In the genomic region with DNA sequence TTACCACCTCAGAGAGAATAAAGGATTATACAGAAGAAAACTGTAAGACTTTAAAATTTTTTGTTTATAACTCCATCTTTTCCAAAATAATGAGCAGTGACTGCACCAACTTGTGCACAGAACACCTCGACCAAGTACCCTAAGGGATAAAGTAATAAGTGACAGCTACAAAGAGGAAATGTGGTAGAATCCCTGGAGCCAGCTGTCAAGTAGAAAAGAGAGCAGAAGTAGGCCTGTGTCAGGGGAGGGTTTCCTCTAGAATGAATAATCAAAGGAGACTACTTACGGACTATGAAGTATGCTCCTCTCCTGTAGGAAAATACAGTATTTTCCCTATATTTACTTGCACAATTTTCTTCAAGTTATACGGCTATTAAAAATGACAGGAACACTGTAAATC, we compare ENCODE assay signal across 8 cellular contexts. TPM values are rescaled to one million over a fixed set of nuclear protein-coding genes. Genes with fewer than 3 reads are reported as not detected.
A peak's percentile ranks its signal among the peaks of the same experiment; 100 is the strongest.
DNase-seq lines count a peak whose midpoint lies in the region; ATAC-seq and TF ChIP-seq lines count a peak whose summit lies in the region.

No MANE protein-coding gene starts in this region.

- TF ChIP-seq POLR2A in tibial nerve (IDR thresholded peaks at IDR 0.05), result no peak

- peaks cover 41% of the 10 kb centered on the region for H3K4me1 Mint-ChIP-seq in activated T-cell treated with anti-CD3 and anti-CD28 coated beads, Interleukin-2, amount 50 U/mL, for 4 hours (ENCODE audit: low read depth)
- peaks cover 47% of the 10 kb centered on the region for H3K4me1 Mint-ChIP-seq in activated CD4-positive, alpha-beta memory T cell treated with anti-CD3 and anti-CD28 coated beads, Interleukin-2, amount 10 ng/mL, durations not matched to agents 7 days and 5 days

- H3K4me3 ChIP-seq in kidney epithelial cell (ENCODE audit: low read depth, low read length) (peak overlapping the region; percentile 80), tibial nerve (peak overlapping the region; percentile 65 to 81 (median 72))

- no peaks in the 10 kb centered on the region for H3K27me3 Mint-ChIP-seq in activated T-cell treated with anti-CD3 and anti-CD28 coated beads, Interleukin-2, amount 50 U/mL, for 4 hours (ENCODE audit: low read depth)
- H3K27me3 Mint-ChIP-seq in activated CD4-positive, alpha-beta memory T cell treated with anti-CD3 and anti-CD28 coated beads, Interleukin-2, amount 10 ng/mL, durations not matched to agents 7 days and 5 days, result no peaks in the 10 kb centered on the region

- DNase-seq in activated T-cell treated with anti-CD3 and anti-CD28 coated beads, Interleukin-2, amount 50 U/mL, for 4 hours, result no peak
- DNase-seq in activated T-cell treated with anti-CD3 and anti-CD28 coated beads, Interleukin-2, amount 50 U/mL, for 48 hours, result no peak
- no peak for DNase-seq in activated CD4-positive, alpha-beta memory T cell treated with anti-CD3 and anti-CD28 coated beads, Interleukin-2, amount 10 ng/mL, durations not matched to agents 7 days and 5 days
- DNase-seq in kidney epithelial cell (ENCODE audit: low read depth) (no peak), tibial nerve (ENCODE audit: low spot score in 2 of 2) (no peak), foreskin melanocyte (no peak), NCI-H510A treated with DMSO at 0.1 percent for 48 hours (lab: John Stamatoyannopoulos, UW) (no peak)

- no peak for TF ChIP-seq EP300 in tibial nerve (IDR thresholded peaks at IDR 0.05)

- H3K4me1 ChIP-seq in tibial nerve, result peaks cover 0 to 15% (median 6%) of the 10 kb centered on the region in 4 donors

- POLR2A ChIA-PET in activated CD4-positive, alpha-beta memory T cell treated with anti-CD3 and anti-CD28 coated beads, Interleukin-2, amount 10 ng/mL, durations not matched to agents 7 days and 5 days (lab: Charles Lee), result interaction anchor here (1.3 to 2.4 kb wide), 3 partner anchors 10 to 375 kb away, joined by 3 to 5 read pairs (median 5); no protein-coding TSS in a partner anchor

- 3 to 17% methylated on average over 3 of the region's 3 CpGs for WGBS in tibial nerve, 2 donors

- H3K36me3 Mint-ChIP-seq in activated T-cell treated with anti-CD3 and anti-CD28 coated beads, Interleukin-2, amount 50 U/mL, for 4 hours (ENCODE audit: insufficient read depth), result peaks cover 16% of the 10 kb centered on the region
- H3K36me3 Mint-ChIP-seq in activated CD4-positive, alpha-beta memory T cell treated with anti-CD3 and anti-CD28 coated beads, Interleukin-2, amount 10 ng/mL, durations not matched to agents 7 days and 5 days (ENCODE audit: low read depth), result peaks cover 28% of the 10 kb centered on the region

- H3K27ac Mint-ChIP-seq in activated CD4-positive, alpha-beta memory T cell treated with anti-CD3 and anti-CD28 coated beads, Interleukin-2, amount 10 ng/mL, durations not matched to agents 7 days and 5 days, result no peak overlapping the region

- peak overlapping the region in 2 of 4 donors; percentile 81 to 92 for H3K27ac ChIP-seq in tibial nerve

- H3K9me3 Mint-ChIP-seq in activated T-cell treated with anti-CD3 and anti-CD28 coated beads, Interleukin-2, amount 50 U/mL, for 4 hours, result no peaks in the 10 kb centered on the region
- H3K9me3 Mint-ChIP-seq in activated CD4-positive, alpha-beta memory T cell treated with anti-CD3 and anti-CD28 coated beads, Interleukin-2, amount 10 ng/mL, durations not matched to agents 7 days and 5 days, result no peaks in the 10 kb centered on the region

- no peak for ATAC-seq in activated T-cell treated with anti-CD3 and anti-CD28 coated beads, Interleukin-2, amount 50 U/mL, for 4 hours
- no peak for ATAC-seq in GM21381 (IDR thresholded peaks at IDR 0.05; ENCODE audit: unreplicated experiment)

- no peaks in the 10 kb centered on the region for H3K9me3 ChIP-seq in tibial nerve

- CTCF ChIA-PET in activated CD4-positive, alpha-beta memory T cell treated with anti-CD3 and anti-CD28 coated beads, Interleukin-2, amount 10 ng/mL, durations not matched to agents 7 days and 5 days (lab: Charles Lee), result interaction anchor here (0.5 to 1.1 kb wide), 3 partner anchors 235 to 795 kb away, joined by 4 to 5 read pairs (median 5); no protein-coding TSS in a partner anchor

- TF ChIP-seq CTCF in kidney epithelial cell (IDR thresholded peaks at IDR 0.05; ENCODE audit: insufficient read depth, low read length, poor library complexity, severe bottlenecking), result no peak
- TF ChIP-seq CTCF in tibial nerve (IDR thresholded peaks at IDR 0.05), result no peak

- H3K36me3 ChIP-seq in kidney epithelial cell (ENCODE audit: control insufficient read depth, insufficient read depth, low read length) (no peaks in the 10 kb centered on the region), tibial nerve (peaks cover 0 to 8% (median 0%) of the 10 kb centered on the region in 3 donors)

- H3K27me3 ChIP-seq in kidney epithelial cell (ENCODE audit: control insufficient read depth, insufficient read depth, low read length) (no peaks in the 10 kb centered on the region), tibial nerve (no peaks in the 10 kb centered on the region)

- peak overlapping the region; percentile 89 for H3K4me3 Mint-ChIP-seq in activated T-cell treated with anti-CD3 and anti-CD28 coated beads, Interleukin-2, amount 50 U/mL, for 4 hours
- H3K4me3 Mint-ChIP-seq in activated CD4-positive, alpha-beta memory T cell treated with anti-CD3 and anti-CD28 coated beads, Interleukin-2, amount 10 ng/mL, durations not matched to agents 7 days and 5 days, result peak overlapping the region; percentile 83

RNA-seq across cellular contexts. Expression of gene EIF1AX, which starts 1.2 kb away (rescaled TPM):
- 100 to 1,000 TPM; 209 to 326 (median 210) TPM for total RNA-seq in activated T-cell treated with anti-CD3 and anti-CD28 coated beads, Interleukin-2, amount 50 U/mL, for 4 hours
- total RNA-seq in activated CD4-positive, alpha-beta memory T cell treated with anti-CD3 and anti-CD28 coated beads, Interleukin-2, amount 10 ng/mL, durations not matched to agents 7 days and 5 days, result 10 to 100 TPM; 51.2 to 54.5 TPM
- total RNA-seq in kidney epithelial cell (37.4 and 44.7 TPM in 2 replicates), tibial nerve (10 to 100 TPM; 26.3 to 74.1 (median 53.8) TPM)

RNA-seq across cellular contexts. Expression of gene MAP7D2, which starts 23.7 kb away (rescaled TPM):
- 1 to 10 TPM in 1 of 3 donors, under 1 TPM in 2; 0.57 to 2.0 (median 0.66) TPM for total RNA-seq in activated T-cell treated with anti-CD3 and anti-CD28 coated beads, Interleukin-2, amount 50 U/mL, for 4 hours
- total RNA-seq in activated CD4-positive, alpha-beta memory T cell treated with anti-CD3 and anti-CD28 coated beads, Interleukin-2, amount 10 ng/mL, durations not matched to agents 7 days and 5 days, result under 1 TPM; 0.43 to 0.50 TPM
- total RNA-seq in kidney epithelial cell (2.0 and 2.1 TPM in 2 replicates), tibial nerve (1 to 10 TPM in 1 of 4 donors, under 1 TPM in 1, not detected in 2; 0.60 to 1.5 TPM)
